9 cellular contexts compared by ENCODE assay signal in the genomic region with DNA sequence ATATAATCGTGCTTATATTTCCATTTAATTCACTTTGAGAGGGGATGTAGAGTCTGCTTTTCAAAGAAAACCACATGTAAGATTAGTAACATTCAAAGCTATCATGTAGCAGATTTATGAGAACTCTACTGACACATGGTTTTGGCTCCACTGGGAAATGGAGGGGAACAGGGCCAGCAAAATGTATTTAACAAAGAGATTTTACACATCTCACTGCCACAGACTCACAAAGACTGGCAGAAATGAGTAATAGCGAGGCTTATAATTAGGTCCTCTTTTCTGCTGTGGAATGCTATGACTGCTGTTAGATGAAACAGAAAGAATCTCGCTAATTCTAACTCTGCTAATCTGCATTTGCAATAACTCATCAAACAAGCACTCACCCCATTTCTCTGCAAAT. TPM values are rescaled to one million over a fixed set of nuclear protein-coding genes. Genes with fewer than 3 reads are reported as not detected.
A peak's percentile ranks its signal among the peaks of the same experiment; 100 is the strongest.
DNase-seq lines count a peak whose midpoint lies in the region; ATAC-seq lines count a peak whose summit lies in the region.
"Had no signal": no experiment of that assay in that cellular context is flagged by ENCODE, and none has a peak within 500 bp of the region (broad histone marks: within the 10 kb centered on the region; RNA-seq: fewer than 3 reads in every experiment).

No MANE protein-coding gene starts in this region.

- peak; percentile 30 for ATAC-seq in GM18511 (IDR thresholded peaks at IDR 0.05; ENCODE audit: unreplicated experiment)
- ATAC-seq in HG03354 (IDR thresholded peaks at IDR 0.05; ENCODE audit: poor library complexity, severe bottlenecking, unreplicated experiment): peak; percentile 27
- no peak for ATAC-seq in HG02884 (IDR thresholded peaks at IDR 0.05; ENCODE audit: unreplicated experiment)
- ATAC-seq: Panc1 had no signal

- peak; percentile 82 for DNase-seq in A172 (ENCODE audit: low spot score)
- peak; percentile 43 for DNase-seq in dedifferentiated amniotic fluid mesenchymal stem cell (ENCODE audit: extremely low spot score)
- no peak for DNase-seq in NCI-H82 (lab: John Stamatoyannopoulos, UW)
- DNase-seq in CD1c-positive myeloid dendritic cell (ENCODE audit: extremely low spot score): no peak
- DNase-seq in NCI-H748 treated with DMSO at 0.1 percent for 48 hours (lab: John Stamatoyannopoulos, UW): no peak

RNA-seq across cellular contexts. Expression of gene DAP, which starts 4.5 kb away (rescaled TPM):
- 26.0 and 27.9 TPM in 2 replicates for total RNA-seq in A172 (2014; rRNA removed; shearing (Covaris generic))

Comparison
In these comparisons a context has a peak if more than half of its experiments do, and no peak if none do; other contexts are left out.
1. DNase-seq: peak in A172 (single experiment) and dedifferentiated amniotic fluid mesenchymal stem cell (single experiment); none in NCI-H82 (single experiment), CD1c-positive myeloid dendritic cell (single experiment) and NCI-H748 treated with DMSO at 0.1 percent for 48 hours (single experiment).